16 cellular contexts compared by ENCODE assay signal in genomic region chr2:1660656-1661650, GRCh38.
"Had no signal": no experiment of that assay in that cellular context is flagged by ENCODE, and none has a peak within 500 bp of the region (broad histone marks: within the 10 kb centered on the region; RNA-seq: fewer than 3 reads in every experiment).

No MANE protein-coding gene starts in this region.

- H3K36me3 ChIP-seq: pancreas had no signal

- H3K9me3 ChIP-seq: gastrocnemius medialis, left lung, pancreas, tibial nerve had no signal

- DNase-seq: activated B cell treated with CpG ODN at 0.5 μM for 24 hours; activated CD4-positive, alpha-beta T cell treated with anti-CD3 and anti-CD28 coated beads, Interleukin-2, amount 10 ng/mL, durations not matched to agents 24 days and 14 days; activated CD8-positive, alpha-beta memory T cell treated with anti-CD3 and anti-CD28 coated beads for 24 hours; activated naive CD4-positive, alpha-beta T cell treated with Interleukin-2 at 50 U/mL for 16 hours; aorta; erythroblast; gastrocnemius medialis; mesenchymal stem cell; stimulated activated CD4-positive, alpha-beta T cell treated with anti-CD3 and anti-CD28 coated beads, Interleukin-2, amount 100 ng/mL, for 48 hours; stimulated activated naive B cell treated with anti-CD40 and anti-IgM and Interleukin-4, amounts not matched to agents 10 μg/mL and 1 μg/mL and 100 μg/mL, for 72 hours; SW 1271 had no signal

- FAIRE-seq: islet of Langerhans, pancreas, TTC549 had no signal

- ATAC-seq: gastrocnemius medialis; left lung; pancreas; stimulated activated naive B cell treated with anti-CD40 and anti-IgM and Interleukin-4, amounts not matched to agents 10 μg/mL and 1 μg/mL and 100 μg/mL, for 72 hours had no signal

- H3K27me3 ChIP-seq: gastrocnemius medialis, left lung, tibial nerve had no signal

- H3K4me1 ChIP-seq: gastrocnemius medialis, left lung, pancreas, tibial nerve had no signal

- H3K4me3 ChIP-seq: gastrocnemius medialis, left lung, pancreas, tibial nerve had no signal

- H3K27ac ChIP-seq: gastrocnemius medialis, left lung, pancreas, tibial nerve had no signal
